In genomic region chr12:45730116-45730841, GRCh38 we compare ENCODE assay signal across 8 cellular contexts. TPM values are rescaled to one million over a fixed set of nuclear protein-coding genes. Genes with fewer than 3 reads are reported as not detected.
DNase-seq lines count a peak whose midpoint lies in the region; ATAC-seq, FAIRE-seq and TF ChIP-seq lines count a peak whose summit lies in the region.

No MANE protein-coding gene starts in this region.

- POLR2A ChIA-PET in activated CD4-positive, alpha-beta T cell treated with anti-CD3 and anti-CD28 coated beads, Interleukin-2, amount 10 ng/mL, durations not matched to agents 7 days and 5 days (lab: Charles Lee), result interaction anchor here (0.7 kb wide), 1 partner anchor 538 kb away, joined by 4 read pairs; the partner anchor contains the start of gene SLC38A1
- POLR2A ChIA-PET in HepG2 (lab: Yijun Ruan, JAX), result interaction anchor here (0.8 to 1.1 kb wide), 2 partner anchors 11 to 265 kb away, joined by 3 to 4 read pairs; no protein-coding TSS in a partner anchor

- TF ChIP-seq RAD21 in HepG2 (CRISPR knock-in tag; IDR thresholded peaks at IDR 0.05), result 0 out of 2 replicates have a peak, but pooled peaks have one; percentile 16

- no TSS peak for BruUV-seq in HepG2 (replicated peaks; lab: Mats Ljungman, UMichigan)

- no peak for TF ChIP-seq CTCF in HepG2 (CRISPR knock-in tag; IDR thresholded peaks at IDR 0.05)

- peaks cover 32% of the 10 kb centered on the region for H3K4me1 ChIP-seq in HepG2 (ENCODE audit: insufficient read depth, low read length)

- peaks cover 66% of the 10 kb centered on the region for H3K79me2 ChIP-seq in HepG2 (ENCODE audit: insufficient read depth, low read length)

- ATAC-seq in HepG2, result peak; percentile 6; the same call in 2 of the 3 replicates
- ATAC-seq in GM21619 (IDR thresholded peaks at IDR 0.05; ENCODE audit: unreplicated experiment), result no peak

- H4K20me1 ChIP-seq in HepG2 (ENCODE audit: insufficient read depth, low read length), result peaks cover 5% of the 10 kb centered on the region; the same call in 1 of the 2 replicates

- H3K9me3 ChIP-seq in HepG2 (ENCODE audit: low read length), result no peaks in the 10 kb centered on the region

- WGBS in HepG2 (ENCODE audit: low lambda C conversion rate), result 6% methylated on average over 28 of the region's 80 CpGs

- TF ChIP-seq EP300 in HepG2 (IDR thresholded peaks at IDR 0.05; ENCODE audit: low read depth in 2 of 2, low read length in 2 of 2), result no peak
- no peak for TF ChIP-seq EP300 in HepG2 (CRISPR knock-in tag; IDR thresholded peaks at IDR 0.05; ENCODE audit: borderline replicate concordance)

- H3K4me1 Mint-ChIP-seq in activated CD4-positive, alpha-beta T cell treated with anti-CD3 and anti-CD28 coated beads, Interleukin-2, amount 10 ng/mL, durations not matched to agents 7 days and 5 days, result peaks cover 18% of the 10 kb centered on the region

- DNase-seq in NCI-H2107 treated with DMSO at 0.1 percent for 48 hours (lab: John Stamatoyannopoulos, UW; ENCODE audit: unreplicated experiment) (peak; percentile 59), NCI-H2107 (lab: John Stamatoyannopoulos, UW) (no peak), NCI-H2171 treated with DMSO at 0.1 percent for 48 hours (lab: John Stamatoyannopoulos, UW) (peak; percentile 64), dedifferentiated amniotic fluid mesenchymal stem cell (ENCODE audit: extremely low spot score) (peak; percentile 26), HepG2 (ENCODE audit: low spot score) (no peak)
- DNase-seq in activated CD4-positive, alpha-beta T cell treated with anti-CD3 and anti-CD28 coated beads, Interleukin-2, amount 10 ng/mL, durations not matched to agents 7 days and 5 days, result peak; percentile 73
- DNase-seq in stimulated activated CD4-positive, alpha-beta T cell treated with anti-CD3 and anti-CD28 coated beads, Interleukin-2, amount 100 ng/mL, for 48 hours, result peak; percentile 44 to 49

- peak overlapping the region; percentile 99 for H3K27ac Mint-ChIP-seq in activated CD4-positive, alpha-beta T cell treated with anti-CD3 and anti-CD28 coated beads, Interleukin-2, amount 10 ng/mL, durations not matched to agents 7 days and 5 days

- in situ Hi-C loops in HepG2 (cut with HindIII; ENCODE audit: extremely low pct_ligation_motif_present, low pct_unique_long_range_greater_than_20kb), result loop anchor here (25.0 kb wide), 1 partner anchor 543 kb away; no protein-coding TSS in a partner anchor

- H3K36me3 ChIP-seq in HepG2 (replicated peaks in 1 of 2; ENCODE audit: control insufficient read depth in 1 of 2, insufficient read depth in 2 of 2, low read length in 2 of 2), result no peaks in the 10 kb centered on the region

- CTCF ChIA-PET in activated CD4-positive, alpha-beta T cell treated with anti-CD3 and anti-CD28 coated beads, Interleukin-2, amount 10 ng/mL, durations not matched to agents 7 days and 5 days (lab: Charles Lee), result interaction anchor here (0.8 to 5.8 kb wide), 11 partner anchors 9 to 261 kb away, joined by 3 to 25 read pairs (median 3); no protein-coding TSS in a partner anchor
- CTCF ChIA-PET in HepG2 (lab: Yijun Ruan, JAX; ENCODE audit: low intra/inter-chr PET ratio, low total read pairs), result no interaction called here

- peak in 1 of 2 experiments; percentile 44; a peak in 1 of 4 replicates for TF ChIP-seq POLR2A in HepG2 (IDR thresholded peaks at IDR 0.05; ENCODE audit: insufficient read depth in 1 of 2, low read depth in 2 of 2, low read length in 2 of 2)

- no peaks in the 10 kb centered on the region for H3K27me3 Mint-ChIP-seq in activated CD4-positive, alpha-beta T cell treated with anti-CD3 and anti-CD28 coated beads, Interleukin-2, amount 10 ng/mL, durations not matched to agents 7 days and 5 days

- H3K4me3 ChIP-seq in HepG2 (replicated peaks in 1 of 3; ENCODE audit: insufficient read depth in 1 of 3, low read depth in 2 of 3, low read length in 3 of 3), result peak overlapping the region; percentile 97 to 99 (median 98)

- peak overlapping the region; percentile 100 for H3K4me3 Mint-ChIP-seq in activated CD4-positive, alpha-beta T cell treated with anti-CD3 and anti-CD28 coated beads, Interleukin-2, amount 10 ng/mL, durations not matched to agents 7 days and 5 days

- H3K9me3 Mint-ChIP-seq in activated CD4-positive, alpha-beta T cell treated with anti-CD3 and anti-CD28 coated beads, Interleukin-2, amount 10 ng/mL, durations not matched to agents 7 days and 5 days, result no peaks in the 10 kb centered on the region

- peaks cover 39% of the 10 kb centered on the region for H3K36me3 Mint-ChIP-seq in activated CD4-positive, alpha-beta T cell treated with anti-CD3 and anti-CD28 coated beads, Interleukin-2, amount 10 ng/mL, durations not matched to agents 7 days and 5 days (ENCODE audit: low read depth)

- intact Hi-C loops in HepG2 (cut with micrococcal nuclease; ENCODE audit: unreplicated experiment), result no loop called here

- H3K27me3 ChIP-seq in HepG2 (ENCODE audit: control insufficient read depth in 1 of 2, insufficient read depth in 2 of 2, low read length in 2 of 2), result no peaks in the 10 kb centered on the region; a peak in 1 of 5 replicates

- peak overlapping the region; percentile 65 for H3K4me2 ChIP-seq in HepG2 (ENCODE audit: low read depth, low read length)

- no peak overlapping the region for H2AFZ ChIP-seq in HepG2 (ENCODE audit: low read length)

- H3K27ac ChIP-seq in HepG2 (ENCODE audit: extremely low read length, insufficient read depth, low read length), result peak overlapping the region; percentile 99

- no peak for FAIRE-seq in HepG2 (lab: Jason Lieb, UNC)

- peak overlapping the region; percentile 96 for H3K9ac ChIP-seq in HepG2 (ENCODE audit: insufficient read depth, low read depth, low read length)

TF ChIP-seq in HepG2, 621 proteins besides CTCF, POLR2A, EP300 and RAD21 (continues in another document):
- no peak; the same call in 1 of the 2 replicates for TF ChIP-seq NFIC (IDR thresholded peaks at IDR 0.05; ENCODE audit: low read length)
- TF ChIP-seq FIP1L1 (IDR thresholded peaks at IDR 0.05; ENCODE audit: borderline replicate concordance, insufficient read depth, low read depth, low read length), result no peak
- no peak for TF ChIP-seq ZNF275 (CRISPR knock-in tag; IDR thresholded peaks at IDR 0.05; ENCODE audit: borderline replicate concordance)
- TF ChIP-seq REXO4 (CRISPR knock-in tag; IDR thresholded peaks at IDR 0.05; ENCODE audit: borderline replicate concordance), result no peak
- TF ChIP-seq MZF1 (CRISPR knock-in tag; IDR thresholded peaks at IDR 0.05; ENCODE audit: borderline replicate concordance), result no peak
- no peak for TF ChIP-seq ZNF337 (CRISPR knock-in tag; IDR thresholded peaks at IDR 0.05; ENCODE audit: borderline replicate concordance, low read depth)
- no peak for TF ChIP-seq NBN (conservative IDR thresholded peaks at IDR 0.05)
- no peak for TF ChIP-seq HOXD1 (CRISPR knock-in tag; IDR thresholded peaks at IDR 0.05)
- TF ChIP-seq ZNF264 (CRISPR knock-in tag; IDR thresholded peaks at IDR 0.05), result no peak
- no peak for TF ChIP-seq HNRNPUL1 (IDR thresholded peaks at IDR 0.05; ENCODE audit: low read depth, low read length)
- TF ChIP-seq ZNF816 (CRISPR knock-in tag; IDR thresholded peaks at IDR 0.05; ENCODE audit: borderline replicate concordance), result no peak
- peak; percentile 81 for TF ChIP-seq PHF8 (CRISPR knock-in tag; IDR thresholded peaks at IDR 0.05)
- no peak for TF ChIP-seq HCFC1 (IDR thresholded peaks at IDR 0.05; ENCODE audit: low read depth, low read length)

RNA-seq across cellular contexts. Expression of gene ARID2, which starts 0.8 kb away (rescaled TPM):
- total RNA-seq in activated CD4-positive, alpha-beta T cell treated with anti-CD3 and anti-CD28 coated beads, Interleukin-2, amount 10 ng/mL, durations not matched to agents 7 days and 5 days, result 10 to 100 TPM; 46.9 to 48.8 TPM
- total RNA-seq in HepG2 (2016; rRNA removed; fragmentation: Illumina TruSeq; extraction: Trizol), result 15.9 and 16.4 TPM in 2 replicates
- total RNA-seq in HepG2 (2016; cell fraction: cytosol; rRNA removed; fragmentation: Illumina TruSeq; extraction: Trizol; ENCODE audit: low read depth), result 3.6 and 6.2 TPM in 2 replicates
- total RNA-seq in HepG2 (2016; cell fraction: insoluble cytoplasmic fraction; rRNA removed; fragmentation: Illumina TruSeq; extraction: Trizol), result 12.0 and 15.2 TPM in 2 replicates
- total RNA-seq in HepG2 (2016; cell fraction: membrane; rRNA removed; fragmentation: Illumina TruSeq; extraction: Trizol), result 4.5 and 7.3 TPM in 2 replicates
- total RNA-seq in HepG2 (2016; cell fraction: nucleus; rRNA removed; fragmentation: Illumina TruSeq; extraction: Trizol), result 32.4 and 40.0 TPM in 2 replicates
- polyA plus RNA-seq in HepG2 (2011; rRNA removed), result 16.7 and 22.2 TPM in 2 replicates
- 10.0 and 13.2 TPM in 2 replicates for polyA plus RNA-seq in HepG2 (2011; cell fraction: cytosol; rRNA removed)
- 19.1 and 23.4 TPM in 2 replicates for polyA plus RNA-seq in HepG2 (2011; cell fraction: nucleus; rRNA removed)
- 9.7 and 11.2 TPM in 2 replicates for polyA plus RNA-seq in HepG2 (2012)
- polyA plus RNA-seq in HepG2 (2016; cell fraction: cytosol; fragmentation: Illumina TruSeq; extraction: Trizol; ENCODE audit: low read depth), result 0.29 and 0.60 TPM in 2 replicates
- polyA plus RNA-seq in HepG2 (2016; cell fraction: insoluble cytoplasmic fraction; fragmentation: Illumina TruSeq; extraction: Trizol; ENCODE audit: low read depth), result 9.6 and 10.1 TPM in 2 replicates
- polyA plus RNA-seq in HepG2 (2016; cell fraction: membrane; fragmentation: Illumina TruSeq; extraction: Trizol; ENCODE audit: low read depth), result 1.5 and 2.1 TPM in 2 replicates
- 15.3 and 19.9 TPM in 2 replicates for polyA plus RNA-seq in HepG2 (2016; cell fraction: nucleus; fragmentation: Illumina TruSeq; extraction: Trizol; ENCODE audit: insufficient read depth, low read depth)
- polyA minus RNA-seq in HepG2 (2011; rRNA and poly(A)+ RNA removed; ENCODE audit: low replicate concordance), result 53.9 and 96.2 TPM in 2 replicates
- 23.7 and 25.9 TPM in 2 replicates for polyA minus RNA-seq in HepG2 (2011; cell fraction: cytosol; rRNA and poly(A)+ RNA removed)
- 155 and 159 TPM in 2 replicates for polyA minus RNA-seq in HepG2 (2011; cell fraction: nucleus; rRNA and poly(A)+ RNA removed)

Comparison
In these comparisons a context has a peak if more than half of its experiments do, and no peak if none do; other contexts are left out.
1. DNase-seq: peak in NCI-H2107 treated with DMSO at 0.1 percent for 48 hours (single experiment), NCI-H2171 treated with DMSO at 0.1 percent for 48 hours (single experiment), activated CD4-positive, alpha-beta T cell treated with anti-CD3 and anti-CD28 coated beads, Interleukin-2, amount 10 ng/mL, durations not matched to agents 7 days and 5 days (single experiment), dedifferentiated amniotic fluid mesenchymal stem cell (single experiment) and stimulated activated CD4-positive, alpha-beta T cell treated with anti-CD3 and anti-CD28 coated beads, Interleukin-2, amount 100 ng/mL, for 48 hours (2 of 2); none in NCI-H2107 (single experiment) and HepG2 (single experiment).